10 cellular contexts compared by ENCODE assay signal in genomic region chr2:200741468-200742202, GRCh38.
DNase-seq lines count a peak whose midpoint lies in the region; ATAC-seq, FAIRE-seq and TF ChIP-seq lines count a peak whose summit lies in the region.
"Had no signal": no experiment of that assay in that cellular context is flagged by ENCODE, and none has a peak within 500 bp of the region (broad histone marks: within the 10 kb centered on the region; RNA-seq: fewer than 3 reads in every experiment).

No MANE protein-coding gene starts in this region.

- 54 to 65% (median 58%) methylated on average over 7 to 8 of the region's 8 CpGs for WGBS in heart left ventricle, 4 donors
- 56 to 59% methylated on average over 8 of the region's 8 CpGs for WGBS in pancreas, 2 donors

- H3K36me3 ChIP-seq in heart left ventricle (no peaks in the 10 kb centered on the region), pancreas (no peaks in the 10 kb centered on the region)

- in situ Hi-C loops in G401 (cut with HindIII; ENCODE audit: low sequenced_read_pairs) = no loop called here

- H3K4me3 ChIP-seq in heart left ventricle (peak overlapping the region in 1 of 12 donors; percentile 21), pancreas (no peak overlapping the region)

- no peak for FAIRE-seq in pancreas (lab: Jason Lieb, UNC)
- FAIRE-seq: colon had no signal

- H3K27me3 ChIP-seq in heart left ventricle (no peaks in the 10 kb centered on the region), pancreas (no peaks in the 10 kb centered on the region)

- H3K4me1 ChIP-seq in heart left ventricle = peaks cover 3 to 35% (median 15%) of the 10 kb centered on the region in 12 donors
- H3K4me1 ChIP-seq in pancreas = peaks cover 0 to 4% (median 0%) of the 10 kb centered on the region in 3 donors

- H3K9me3 ChIP-seq in heart left ventricle = no peaks in the 10 kb centered on the region
- H3K9me3 ChIP-seq in pancreas = no peaks in the 10 kb centered on the region

- peak overlapping the region; percentile 8 to 68 (median 56) for H3K27ac ChIP-seq in heart left ventricle
- H3K27ac ChIP-seq in pancreas = peak overlapping the region in 2 of 4 donors; percentile 2 to 33

- TF ChIP-seq POLR2A in heart left ventricle (IDR thresholded peaks at IDR 0.05) = no peak

- TF ChIP-seq CTCF in heart left ventricle (IDR thresholded peaks at IDR 0.05) (no peak), pancreas (IDR thresholded peaks at IDR 0.05) (no peak)

- intact Hi-C loops in heart left ventricle (cut with DNase I) (no loop called here), Right ventricle myocardium inferior (cut with DNase I) (loop anchor here (5.0 kb wide), 1 partner anchor 56 kb away; no protein-coding TSS in a partner anchor), left ventricle myocardium superior (cut with micrococcal nuclease) (no loop called here), pancreas (cut with DNase I) (no loop called here), posterior cingulate gyrus (cut with DNase I) (no loop called here)

- peak in 2 of 4 donors; percentile 10 to 21 for ATAC-seq in heart left ventricle
- no peak for ATAC-seq in Right ventricle myocardium inferior
- peak; percentile 18 for ATAC-seq in left ventricle myocardium superior
- ATAC-seq in pancreas = peak in 3 of 4 donors; percentile 74 to 84 (median 77)
- no peak for ATAC-seq in HG02798 (IDR thresholded peaks at IDR 0.05; ENCODE audit: poor library complexity, unreplicated experiment)
- ATAC-seq in GM19324 (IDR thresholded peaks at IDR 0.05; ENCODE audit: low FRiP score, unreplicated experiment) = no peak

- no peak for DNase-seq in heart left ventricle
- no peak for DNase-seq in Right ventricle myocardium inferior (ENCODE audit: missing footprints)
- no peak for DNase-seq in left ventricle myocardium superior
- DNase-seq in pancreas = no peak
- DNase-seq in G401 (ENCODE audit: low spot score) = no peak
- no peak for DNase-seq in posterior cingulate gyrus
- DNase-seq: NCI-H226 had no signal

Comparison
In these comparisons a context has a peak if more than half of its experiments do, and no peak if none do; other contexts are left out.
1. ATAC-seq: peak in left ventricle myocardium superior (single experiment) and pancreas (3 of 4); none in Right ventricle myocardium inferior (single experiment), HG02798 (single experiment) and GM19324 (single experiment).